Comparison of ENCODE assay signal across 1 cellular context in genomic region chr17:45130640-45131293, GRCh38.
TF ChIP-seq lines count a peak whose summit lies in the region.

No MANE protein-coding gene starts in this region.

TF ChIP-seq in GM23338, 12 proteins besides CTCF, POLR2A, EP300 and RAD21 (continued from another document):
- TF ChIP-seq REST (IDR thresholded peaks at IDR 0.05; ENCODE audit: unreplicated experiment): no peak
- TF ChIP-seq POLR2AphosphoS5 (IDR thresholded peaks at IDR 0.05; ENCODE audit: low read depth): no peak
- TF ChIP-seq NANOG (IDR thresholded peaks at IDR 0.05; ENCODE audit: borderline replicate concordance): no peak
- no peak for TF ChIP-seq CREB1 (CRISPR knock-in tag; IDR thresholded peaks at IDR 0.05; ENCODE audit: low read depth)
- TF ChIP-seq EZH2phosphoT487 (IDR thresholded peaks at IDR 0.05; ENCODE audit: unreplicated experiment): no peak
- TF ChIP-seq ZNF462 (CRISPR knock-in tag; IDR thresholded peaks at IDR 0.05): no peak
- no peak for TF ChIP-seq ETS1 (IDR thresholded peaks at IDR 0.05)
